29 cellular contexts compared by ENCODE assay signal in the genomic region with DNA sequence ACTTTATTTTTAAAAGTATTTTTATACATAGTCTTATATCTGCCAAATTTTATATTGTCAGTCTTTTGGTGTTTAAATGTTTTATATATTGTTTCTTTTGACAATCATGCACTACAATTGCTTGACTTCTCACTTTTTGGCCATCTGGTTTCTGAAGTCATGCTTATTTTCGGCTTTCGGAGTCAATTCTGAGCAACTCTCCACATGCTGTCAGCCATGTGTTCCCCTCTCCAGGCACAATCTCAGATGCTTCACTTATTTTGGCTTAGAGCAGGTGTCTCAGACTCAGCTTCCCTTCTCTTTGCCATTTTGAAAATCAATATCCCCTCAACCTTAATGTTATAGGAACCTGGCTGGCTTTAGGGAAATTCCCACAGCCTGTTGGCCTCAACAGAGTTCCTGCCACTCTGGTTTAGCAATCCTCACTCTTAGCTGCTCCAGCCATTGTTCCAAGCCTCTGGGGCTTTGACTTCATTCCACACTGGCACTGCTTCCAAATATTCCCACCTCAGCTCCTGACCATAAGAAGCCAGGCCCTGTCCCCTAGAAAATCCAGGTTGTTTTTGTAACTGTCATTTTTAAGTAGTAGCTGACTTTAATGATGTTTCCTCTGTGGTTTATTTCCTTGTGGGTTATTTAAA.
DNase-seq lines count a peak whose midpoint lies in the region; ATAC-seq and TF ChIP-seq lines count a peak whose summit lies in the region.
"Had no signal": no experiment of that assay in that cellular context is flagged by ENCODE, and none has a peak within 500 bp of the region (broad histone marks: within the 10 kb centered on the region; RNA-seq: fewer than 3 reads in every experiment).

No MANE protein-coding gene starts in this region.

- no TSS peak for BruUV-seq in mammary epithelial cell (replicated peaks; lab: Mats Ljungman, UMichigan)

- no peaks in the 10 kb centered on the region for H3K9me3 Mint-ChIP-seq in stimulated activated effector memory CD8-positive, alpha-beta T cell treated with anti-CD3 and anti-CD28 coated beads, Interleukin-12 subunit alpha, Interleukin-12 subunit beta, amount 100 ng/mL, for 72 hours
- H3K9me3 Mint-ChIP-seq: activated CD4-positive, alpha-beta T cell treated with anti-CD3 and anti-CD28 coated beads, Interleukin-2, amount 10 ng/mL, durations not matched to agents 7 days and 5 days; activated naive CD8-positive, alpha-beta T cell treated with anti-CD3 and anti-CD28 coated beads, Interleukin-2, amount 10 ng/mL, durations not matched to agents 7 days and 5 days; activated T-cell treated with anti-CD3 and anti-CD28 coated beads, Interleukin-2, amount 50 U/mL, for 24 hours; nephron; stimulated activated naive CD8-positive, alpha-beta T cell treated with anti-CD3 and anti-CD28 coated beads, Interleukin-15, Interleukin-2, amounts not matched to agents 100 ng/mL and 50 ng/mL, for 24 hours had no signal

- H3K4me1 Mint-ChIP-seq in stimulated activated effector memory CD8-positive, alpha-beta T cell treated with anti-CD3 and anti-CD28 coated beads, Interleukin-12 subunit alpha, Interleukin-12 subunit beta, amount 100 ng/mL, for 72 hours: no peaks in the 10 kb centered on the region
- H3K4me1 Mint-ChIP-seq: nephron had no signal

- in situ Hi-C loops in mammary epithelial cell (cut with MboI; ENCODE audit: low sequenced_read_pairs in 2 of 2): no loop called here

- H3K4me3 ChIP-seq in breast epithelium (no peak overlapping the region), mammary epithelial cell (replicated peaks in 1 of 3; ENCODE audit: insufficient read depth in 1 of 3, low read depth in 2 of 3, low read length in 3 of 3) (no peak overlapping the region), SK-N-MC (no peak overlapping the region; the same call in 1 of the 2 replicates), fibroblast of pulmonary artery (replicated peaks; ENCODE audit: low read depth, low read length) (no peak overlapping the region), gastroesophageal sphincter (no peak overlapping the region)
- H3K4me3 ChIP-seq: ascending aorta, cardiac muscle cell, coronary artery, SJSA1, testis had no signal

- WGBS in mammary epithelial cell (ENCODE audit: low coverage, missing lambda C conversion rate): 100% methylated on average over 2 of the region's 2 CpGs
- WGBS in gastroesophageal sphincter (ENCODE audit: low coverage in 1 of 2), 2 donors: 82 to 100% methylated on average over 2 of the region's 2 CpGs

- no peaks in the 10 kb centered on the region for H3K36me3 Mint-ChIP-seq in stimulated activated effector memory CD8-positive, alpha-beta T cell treated with anti-CD3 and anti-CD28 coated beads, Interleukin-12 subunit alpha, Interleukin-12 subunit beta, amount 100 ng/mL, for 72 hours
- H3K36me3 Mint-ChIP-seq: activated naive CD8-positive, alpha-beta T cell treated with anti-CD3 and anti-CD28 coated beads, Interleukin-2, amount 10 ng/mL, durations not matched to agents 7 days and 5 days; CD4-positive, alpha-beta memory T cell had no signal

- CTCF ChIA-PET in mammary epithelial cell (lab: Charles Lee; ENCODE audit: low non-redundant PET): interaction anchor here (0.9 kb wide), 1 partner anchor 12 kb away, joined by 6 read pairs; no protein-coding TSS in a partner anchor

- TF ChIP-seq EP300 in gastroesophageal sphincter (IDR thresholded peaks at IDR 0.05): no peak

- H3K9ac ChIP-seq in mammary epithelial cell (ENCODE audit: insufficient read depth, low read length): no peak overlapping the region
- H3K9ac ChIP-seq in SK-N-MC (ENCODE audit: insufficient read length): no peak overlapping the region

- ATAC-seq in stimulated activated effector memory CD8-positive, alpha-beta T cell treated with anti-CD3 and anti-CD28 coated beads, Interleukin-12 subunit alpha, Interleukin-12 subunit beta, amount 100 ng/mL, for 72 hours: no peak
- no peak for ATAC-seq in gastroesophageal sphincter
- no peak for ATAC-seq in activated CD4-positive, CD25-positive, alpha-beta regulatory T cell treated with anti-CD3 and anti-CD28 coated beads, Interleukin-2, amount 50 U/mL, for 24 hours
- ATAC-seq: esophagus mucosa, HepG2 had no signal

- H3K4me3 Mint-ChIP-seq in stimulated activated effector memory CD8-positive, alpha-beta T cell treated with anti-CD3 and anti-CD28 coated beads, Interleukin-12 subunit alpha, Interleukin-12 subunit beta, amount 100 ng/mL, for 72 hours: no peak overlapping the region
- H3K4me3 Mint-ChIP-seq: activated CD4-positive, alpha-beta T cell treated with anti-CD3 and anti-CD28 coated beads, Interleukin-2, amount 10 ng/mL, durations not matched to agents 7 days and 5 days; activated naive CD8-positive, alpha-beta T cell treated with anti-CD3 and anti-CD28 coated beads, Interleukin-2, amount 10 ng/mL, durations not matched to agents 7 days and 5 days; activated T-cell treated with anti-CD3 and anti-CD28 coated beads, Interleukin-2, amount 50 U/mL, for 24 hours; CD4-positive, alpha-beta memory T cell; nephron; stimulated activated naive CD8-positive, alpha-beta T cell treated with anti-CD3 and anti-CD28 coated beads, Interleukin-15, Interleukin-2, amounts not matched to agents 100 ng/mL and 50 ng/mL, for 24 hours had no signal

- TF ChIP-seq CTCF in breast epithelium (IDR thresholded peaks at IDR 0.05) (no peak), mammary epithelial cell (conservative IDR thresholded peaks at IDR 0.05 in 1 of 2, IDR thresholded peaks at IDR 0.05 in 1 of 2; ENCODE audit: extremely low read depth in 1 of 2, insufficient read depth in 1 of 2, low read depth in 1 of 2, low read length in 2 of 2) (no peak), fibroblast of pulmonary artery (IDR thresholded peaks at IDR 0.05; ENCODE audit: low read length, missing control alignments) (no peak), gastroesophageal sphincter (IDR thresholded peaks at IDR 0.05) (no peak)

- peak in 1 of 2 donors; percentile 71 for DNase-seq in breast epithelium (ENCODE audit: low spot score in 2 of 2)
- DNase-seq in mammary epithelial cell: no peak
- no peak for DNase-seq in SK-N-MC (ENCODE audit: low read depth, low spot score)
- DNase-seq in fibroblast of pulmonary artery (ENCODE audit: low read depth): peak; percentile 29
- no peak for DNase-seq in stimulated activated effector memory CD8-positive, alpha-beta T cell treated with anti-CD3 and anti-CD28 coated beads, Interleukin-12 subunit alpha, Interleukin-12 subunit beta, amount 100 ng/mL, for 72 hours (ENCODE audit: low spot score in 2 of 2)
- no peak for DNase-seq in MV-4-11 (lab: John Stamatoyannopoulos, UW)
- DNase-seq: activated CD4-positive, alpha-beta T cell treated with anti-CD3 and anti-CD28 coated beads, Interleukin-2, amount 10 ng/mL, durations not matched to agents 7 days and 5 days; activated gamma-delta T cell treated with Interleukin-2 at 50 U/mL for 16 hours; activated naive CD8-positive, alpha-beta T cell treated with anti-CD3 and anti-CD28 coated beads, Interleukin-2, amount 10 ng/mL, durations not matched to agents 7 days and 5 days; activated T-cell treated with anti-CD3 and anti-CD28 coated beads, Interleukin-2, amount 50 U/mL, for 24 hours; AML-193; CD4-positive, alpha-beta memory T cell; DMS153; effector memory CD4-positive, alpha-beta T cell; NCI-H1436; NCI-H2081 treated with DMSO at 0.1 percent for 48 hours; retina; RPMI8226; testis had no signal

- no peaks in the 10 kb centered on the region for H3K27me3 ChIP-seq in breast epithelium
- H3K27me3 ChIP-seq in mammary epithelial cell (ENCODE audit: insufficient read depth, low read length): no peaks in the 10 kb centered on the region
- H3K27me3 ChIP-seq in gastroesophageal sphincter: no peaks in the 10 kb centered on the region
- H3K27me3 ChIP-seq: ascending aorta, cardiac muscle cell, SJSA1, testis had no signal

- H3K27ac Mint-ChIP-seq in stimulated activated effector memory CD8-positive, alpha-beta T cell treated with anti-CD3 and anti-CD28 coated beads, Interleukin-12 subunit alpha, Interleukin-12 subunit beta, amount 100 ng/mL, for 72 hours: no peak overlapping the region
- H3K27ac Mint-ChIP-seq: activated CD4-positive, alpha-beta T cell treated with anti-CD3 and anti-CD28 coated beads, Interleukin-2, amount 10 ng/mL, durations not matched to agents 7 days and 5 days; activated naive CD8-positive, alpha-beta T cell treated with anti-CD3 and anti-CD28 coated beads, Interleukin-2, amount 10 ng/mL, durations not matched to agents 7 days and 5 days; activated T-cell treated with anti-CD3 and anti-CD28 coated beads, Interleukin-2, amount 50 U/mL, for 24 hours; CD4-positive, alpha-beta memory T cell; stimulated activated naive CD8-positive, alpha-beta T cell treated with anti-CD3 and anti-CD28 coated beads, Interleukin-15, Interleukin-2, amounts not matched to agents 100 ng/mL and 50 ng/mL, for 24 hours had no signal

- TF ChIP-seq POLR2A in breast epithelium (IDR thresholded peaks at IDR 0.05): no peak
- TF ChIP-seq POLR2A in gastroesophageal sphincter (IDR thresholded peaks at IDR 0.05): no peak

- H3K4me2 ChIP-seq in mammary epithelial cell (ENCODE audit: insufficient read depth, low read depth, low read length): no peak overlapping the region

- H3K27ac ChIP-seq in breast epithelium (peak overlapping the region; percentile 47 to 48), mammary epithelial cell (ENCODE audit: insufficient read depth, low read depth, low read length) (no peak overlapping the region), SK-N-MC (peak overlapping the region; percentile 58; the same call in 1 of the 2 replicates), gastroesophageal sphincter (no peak overlapping the region)
- H3K27ac ChIP-seq: ascending aorta, cardiac muscle cell, coronary artery, SJSA1, testis had no signal

- H3K79me2 ChIP-seq in mammary epithelial cell (ENCODE audit: insufficient read depth, low read length): no peaks in the 10 kb centered on the region

- intact Hi-C loops in breast epithelium (cut with DNase I; ENCODE audit: low total_unique reads): no loop called here
- intact Hi-C loops in mammary epithelial cell (cut with micrococcal nuclease): no loop called here

- dilution Hi-C loops in mammary epithelial cell (cut with HindIII; ENCODE audit: low sequenced_read_pairs): no loop called here

- H3K36me3 ChIP-seq in breast epithelium (no peaks in the 10 kb centered on the region), mammary epithelial cell (ENCODE audit: insufficient read depth, low read length) (no peaks in the 10 kb centered on the region), SK-N-MC (ENCODE audit: insufficient read depth, low read length) (no peaks in the 10 kb centered on the region), gastroesophageal sphincter (no peaks in the 10 kb centered on the region)
- H3K36me3 ChIP-seq: ascending aorta, cardiac muscle cell, SJSA1 had no signal

- H3K4me1 ChIP-seq in breast epithelium (no peaks in the 10 kb centered on the region), mammary epithelial cell (ENCODE audit: insufficient read depth, low read length) (no peaks in the 10 kb centered on the region), gastroesophageal sphincter (no peaks in the 10 kb centered on the region)
- H3K4me1 ChIP-seq: ascending aorta, SJSA1, testis had no signal

- H4K20me1 ChIP-seq in mammary epithelial cell (ENCODE audit: insufficient read depth, low read length): no peaks in the 10 kb centered on the region

- no peak overlapping the region for H2AFZ ChIP-seq in mammary epithelial cell (ENCODE audit: low read depth, low read length)

- no peaks in the 10 kb centered on the region for H3K9me3 ChIP-seq in breast epithelium
- H3K9me3 ChIP-seq in mammary epithelial cell (replicated peaks; ENCODE audit: insufficient read depth, low read length): no peaks in the 10 kb centered on the region
- H3K9me3 ChIP-seq in SK-N-MC (ENCODE audit: low read depth, low read length): no peaks in the 10 kb centered on the region
- no peaks in the 10 kb centered on the region for H3K9me3 ChIP-seq in gastroesophageal sphincter
- H3K9me3 ChIP-seq: ascending aorta, SJSA1, testis had no signal

Comparison
In these comparisons a context has a peak if more than half of its experiments do, and no peak if none do; other contexts are left out.
1. H3K27ac ChIP-seq: peak in breast epithelium (2 of 2) and SK-N-MC (single experiment); none in mammary epithelial cell (single experiment) and gastroesophageal sphincter (0 of 4).